ENCODE assay signal across 11 cellular contexts in genomic region chr10:93462371-93462770, GRCh38. TPM values are rescaled to one million over a fixed set of nuclear protein-coding genes. Genes with fewer than 3 reads are reported as not detected.
DNase-seq lines count a peak whose midpoint lies in the region; ATAC-seq and TF ChIP-seq lines count a peak whose summit lies in the region.
"Had no signal": no experiment of that assay in that cellular context is flagged by ENCODE, and none has a peak within 500 bp of the region (broad histone marks: within the 10 kb centered on the region; RNA-seq: fewer than 3 reads in every experiment).

No MANE protein-coding gene starts in this region.

- intact Hi-C loops in HCT116 (cut with micrococcal nuclease) = no loop called here

- TSS peak; percentile 30 for BruUV-seq in HCT116 (replicated peaks; lab: Mats Ljungman, UMichigan)

- H3K4me3 Mint-ChIP-seq in activated naive CD8-positive, alpha-beta T cell treated with anti-CD3 and anti-CD28 coated beads for 36 hours = no peak overlapping the region
- no peak overlapping the region for H3K4me3 Mint-ChIP-seq in WTC11
- H3K4me3 Mint-ChIP-seq: activated CD8-positive, alpha-beta T cell treated with anti-CD3 and anti-CD28 coated beads for 36 hours; activated naive CD4-positive, alpha-beta T cell treated with anti-CD3 and anti-CD28 coated beads for 36 hours had no signal

- H3K36me3 ChIP-seq in HCT116 (ENCODE audit: control insufficient read depth in 1 of 2, insufficient read depth in 2 of 2, low read length in 2 of 2) (peaks cover 0 to 15% of the 10 kb centered on the region in 2 experiments; a peak in 1 of 4 replicates), stomach smooth muscle (ENCODE audit: control insufficient read depth in 2 of 2, insufficient read depth in 2 of 2, low read length in 2 of 2) (peaks cover 2 to 4% of the 10 kb centered on the region in 2 donors)

- no peak overlapping the region for H3K4me3 ChIP-seq in HCT116 (replicated peaks in 1 of 2; ENCODE audit: low read depth in 1 of 2, low read length in 2 of 2)
- no peak overlapping the region for H3K4me3 ChIP-seq in stomach smooth muscle (ENCODE audit: low read length in 2 of 2)

- peaks cover 6% of the 10 kb centered on the region for H3K36me3 Mint-ChIP-seq in activated naive CD8-positive, alpha-beta T cell treated with anti-CD3 and anti-CD28 coated beads for 36 hours
- H3K36me3 Mint-ChIP-seq in WTC11 = no peaks in the 10 kb centered on the region
- H3K36me3 Mint-ChIP-seq: CD8-positive, alpha-beta memory T cell had no signal

- H3K79me2 ChIP-seq in HCT116 (ENCODE audit: insufficient read depth, low read length) = peaks cover 95% of the 10 kb centered on the region

- H3K9ac ChIP-seq in HCT116 (ENCODE audit: low read length) (peak overlapping the region; percentile 65), stomach smooth muscle (ENCODE audit: low read length in 2 of 2) (no peak overlapping the region)

- H3K9me2 ChIP-seq in HCT116 (ENCODE audit: insufficient read depth) = no peaks in the 10 kb centered on the region

- TF ChIP-seq CTCF in HCT116 (IDR thresholded peaks at IDR 0.05 in 2 of 3, conservative IDR thresholded peaks at IDR 0.05 in 1 of 3; ENCODE audit: borderline replicate concordance in 1 of 3, insufficient read depth in 1 of 3, low read depth in 2 of 3, low read length in 2 of 3) = no peak
- no peak for TF ChIP-seq CTCF in WTC11 (IDR thresholded peaks at IDR 0.05)

- H3K27ac ChIP-seq in HCT116 (ENCODE audit: low read depth, low read length) (peak overlapping the region; percentile 98), stomach smooth muscle (ENCODE audit: low read length) (peak overlapping the region; percentile 94)

- no peak overlapping the region for H2AFZ ChIP-seq in HCT116 (ENCODE audit: low read depth, low read length, poor library complexity, severe bottlenecking)

- peak overlapping the region; percentile 29 for H3K27ac Mint-ChIP-seq in activated naive CD8-positive, alpha-beta T cell treated with anti-CD3 and anti-CD28 coated beads for 36 hours
- H3K27ac Mint-ChIP-seq in WTC11 = no peak overlapping the region
- H3K27ac Mint-ChIP-seq: activated CD8-positive, alpha-beta T cell treated with anti-CD3 and anti-CD28 coated beads for 36 hours; activated naive CD4-positive, alpha-beta T cell treated with anti-CD3 and anti-CD28 coated beads for 36 hours had no signal

- TF ChIP-seq POLR2A in HCT116 (IDR thresholded peaks at IDR 0.05; ENCODE audit: borderline replicate concordance, extremely low read depth, insufficient read depth, insufficient read length) = no peak

- no peaks in the 10 kb centered on the region for H3K27me3 ChIP-seq in HCT116 (ENCODE audit: insufficient read depth, low read length)
- no peaks in the 10 kb centered on the region for H3K27me3 ChIP-seq in stomach smooth muscle (ENCODE audit: control insufficient read depth in 1 of 2, insufficient read depth in 2 of 2, low read length in 2 of 2)

- peaks cover 9% of the 10 kb centered on the region for H3K4me1 Mint-ChIP-seq in activated naive CD8-positive, alpha-beta T cell treated with anti-CD3 and anti-CD28 coated beads for 36 hours
- H3K4me1 Mint-ChIP-seq in WTC11 = peaks cover 15% of the 10 kb centered on the region

- no peaks in the 10 kb centered on the region for H3K27me3 Mint-ChIP-seq in activated naive CD8-positive, alpha-beta T cell treated with anti-CD3 and anti-CD28 coated beads for 36 hours
- no peaks in the 10 kb centered on the region for H3K27me3 Mint-ChIP-seq in WTC11 (ENCODE audit: low read depth)

- H3K9me3 ChIP-seq in HCT116 (ENCODE audit: control insufficient read depth in 1 of 2, insufficient read depth in 1 of 2, low read depth in 1 of 2, low read length in 2 of 2) = no peaks in the 10 kb centered on the region
- H3K9me3 ChIP-seq in stomach smooth muscle (ENCODE audit: control insufficient read depth in 2 of 2, low read length in 2 of 2) = no peaks in the 10 kb centered on the region

- no peaks in the 10 kb centered on the region for H3K9me3 Mint-ChIP-seq in activated naive CD8-positive, alpha-beta T cell treated with anti-CD3 and anti-CD28 coated beads for 36 hours
- H3K9me3 Mint-ChIP-seq in WTC11 = peaks cover 6% of the 10 kb centered on the region; the same call in 1 of the 2 replicates
- H3K9me3 Mint-ChIP-seq: activated CD8-positive, alpha-beta T cell treated with anti-CD3 and anti-CD28 coated beads for 36 hours; activated naive CD4-positive, alpha-beta T cell treated with anti-CD3 and anti-CD28 coated beads for 36 hours; CD8-positive, alpha-beta memory T cell had no signal

- DNase-seq in HCT116 (ENCODE audit: low read depth, low spot score) (no peak), kidney tubule cell (ENCODE audit: low spot score) (peak; percentile 48), WTC11 (ENCODE audit: low spot score) (no peak), SHP77 (lab: John Stamatoyannopoulos, UW) (no peak)
- no peak for DNase-seq in activated naive CD8-positive, alpha-beta T cell treated with anti-CD3 and anti-CD28 coated beads for 36 hours
- DNase-seq: CD8-positive, alpha-beta memory T cell had no signal

- no peak for TF ChIP-seq RAD21 in HCT116 (IDR thresholded peaks at IDR 0.05; ENCODE audit: low read depth)

- CTCF ChIA-PET in HCT116 (lab: Charles Lee) (interaction anchor here (1.1 to 2.6 kb wide), 3 partner anchors 20 to 86 kb away, joined by 3 to 13 read pairs (median 6); partner anchors contain the start of gene MYOF), WTC11 (lab: Charles Lee) (interaction anchor here (1.4 to 4.5 kb wide), 2 partner anchors 9 to 20 kb away, joined by 3 to 22 read pairs; partner anchors contain the start of gene MYOF)

- RAD21 ChIA-PET in HCT116 (lab: Charles Lee; ENCODE audit: low non-redundant PET in 1 of 2, low total read pairs in 2 of 2, uncharacterized antibody in 2 of 2, unreplicated experiment in 2 of 2) = interaction anchor here in 1 of 2 experiments (1.0 to 1.2 kb wide), 3 partner anchors 20 to 86 kb away, joined by 3 read pairs; partner anchors contain the start of gene MYOF

- ATAC-seq in HCT116 (no peak), WTC11 (no peak), HG03175 (IDR thresholded peaks at IDR 0.05; ENCODE audit: unreplicated experiment) (no peak), HG02610 (IDR thresholded peaks at IDR 0.05; ENCODE audit: unreplicated experiment) (no peak)

- no peaks in the 10 kb centered on the region for H4K20me1 ChIP-seq in HCT116 (ENCODE audit: insufficient read depth)

- peak overlapping the region; percentile 76 for H3K4me2 ChIP-seq in HCT116 (ENCODE audit: low read length)

- H3K4me1 ChIP-seq in HCT116 (ENCODE audit: control insufficient read depth in 1 of 2, insufficient read depth in 2 of 2, low read length in 2 of 2) = peaks cover 89 to 95% of the 10 kb centered on the region in 2 experiments
- H3K4me1 ChIP-seq in stomach smooth muscle (ENCODE audit: control insufficient read depth, insufficient read depth, low read length) = peaks cover 80% of the 10 kb centered on the region

- POLR2A ChIA-PET in HCT116 (lab: Charles Lee) (interaction anchor here (0.7 to 3.2 kb wide), 9 partner anchors 9 to 82 kb away, joined by 3 to 19 read pairs (median 5); no protein-coding TSS in a partner anchor), WTC11 (lab: Charles Lee) (no interaction called here)

TF ChIP-seq in HCT116, 20 proteins besides CTCF, POLR2A, EP300 and RAD21 (continues in another document):
- TF ChIP-seq SRF (IDR thresholded peaks at IDR 0.05; ENCODE audit: low read depth) (no peak), ATF3 (IDR thresholded peaks at IDR 0.05) (no peak)

TF ChIP-seq in WTC11, 78 proteins besides CTCF, POLR2A, EP300 and RAD21 (continues in another document):
- TF ChIP-seq NR2C2 (CRISPR knock-in tag; IDR thresholded peaks at IDR 0.05) (no peak), PRRX2 (CRISPR knock-in tag; IDR thresholded peaks at IDR 0.05) (no peak), IRF2 (CRISPR knock-in tag; IDR thresholded peaks at IDR 0.05; ENCODE audit: borderline replicate concordance, low read depth) (no peak), ZNF138 (CRISPR knock-in tag; conservative IDR thresholded peaks at IDR 0.05) (no peak), ZNF121 (CRISPR knock-in tag; IDR thresholded peaks at IDR 0.05) (no peak), KAT7 (CRISPR knock-in tag; IDR thresholded peaks at IDR 0.05; ENCODE audit: borderline replicate concordance) (no peak)
- TF ChIP-seq, protein P1, sequence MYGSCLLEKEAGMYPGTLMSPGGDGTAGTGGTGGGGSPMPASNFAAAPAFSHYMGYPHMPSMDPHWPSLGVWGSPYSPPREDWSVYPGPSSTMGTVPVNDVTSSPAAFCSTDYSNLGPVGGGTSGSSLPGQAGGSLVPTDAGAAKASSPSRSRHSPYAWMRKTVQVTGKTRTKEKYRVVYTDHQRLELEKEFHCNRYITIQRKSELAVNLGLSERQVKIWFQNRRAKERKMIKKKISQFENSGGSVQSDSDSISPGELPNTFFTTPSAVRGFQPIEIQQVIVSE (CRISPR knock-in tag; IDR thresholded peaks at IDR 0.05; ENCODE audit: borderline replicate concordance) = no peak
- TF ChIP-seq, protein P2, sequence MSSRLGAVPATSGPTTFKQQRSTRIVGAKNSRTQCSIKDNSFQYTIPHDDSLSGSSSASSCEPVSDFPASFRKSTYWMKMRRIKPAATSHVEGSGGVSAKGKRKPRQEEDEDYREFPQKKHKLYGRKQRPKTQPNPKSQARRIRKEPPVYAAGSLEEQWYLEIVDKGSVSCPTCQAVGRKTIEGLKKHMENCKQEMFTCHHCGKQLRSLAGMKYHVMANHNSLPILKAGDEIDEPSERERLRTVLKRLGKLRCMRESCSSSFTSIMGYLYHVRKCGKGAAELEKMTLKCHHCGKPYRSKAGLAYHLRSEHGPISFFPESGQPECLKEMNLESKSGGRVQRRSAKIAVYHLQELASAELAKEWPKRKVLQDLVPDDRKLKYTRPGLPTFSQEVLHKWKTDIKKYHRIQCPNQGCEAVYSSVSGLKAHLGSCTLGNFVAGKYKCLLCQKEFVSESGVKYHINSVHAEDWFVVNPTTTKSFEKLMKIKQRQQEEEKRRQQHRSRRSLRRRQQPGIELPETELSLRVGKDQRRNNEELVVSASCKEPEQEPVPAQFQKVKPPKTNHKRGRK (CRISPR knock-in tag; IDR thresholded peaks at IDR 0.05; ENCODE audit: borderline replicate concordance) = no peak

RNA-seq across cellular contexts. Expression of gene MYOF, which starts 19.8 kb away (rescaled TPM):
- total RNA-seq in HCT116 (2021; ENCODE audit: unreplicated experiment) (250 TPM), WTC11 (2021) (1.4 to 2.2 TPM (median 1.8 TPM) in 3 replicates)
- 119 and 134 TPM in 2 replicates for polyA plus RNA-seq in HCT116 (2012)
- total RNA-seq in activated naive CD8-positive, alpha-beta T cell treated with anti-CD3 and anti-CD28 coated beads for 36 hours = 10 to 100 TPM; 22.1 to 22.8 TPM
- polyA plus RNA-seq: CD8-positive, alpha-beta memory T cell had no signal

RNA-seq across cellular contexts. Expression of gene CEP55, which starts 34.0 kb away (rescaled TPM):
- total RNA-seq in HCT116 (2021; ENCODE audit: unreplicated experiment) = 63.7 TPM
- 24.8 and 38.0 TPM in 2 replicates for polyA plus RNA-seq in HCT116 (2012)
- 10 to 100 TPM; 47.6 to 52.0 TPM for total RNA-seq in activated naive CD8-positive, alpha-beta T cell treated with anti-CD3 and anti-CD28 coated beads for 36 hours
- total RNA-seq in WTC11 (2021) = 15.7 to 17.3 TPM (median 15.8 TPM) in 3 replicates

Comparison
In these comparisons a context has a peak if more than half of its experiments do, and no peak if none do; other contexts are left out.
1. RNA of gene MYOF, which starts 19.8 kb away (total RNA-seq): 250 TPM in HCT116 (single experiment); 22.1 to 22.8 TPM in activated naive CD8-positive, alpha-beta T cell treated with anti-CD3 and anti-CD28 coated beads for 36 hours and 1.4 to 2.2 TPM in WTC11; every median in the first group is over 10 times any median in the second.